ENCODE assay signal across 22 cellular contexts in the genomic region with DNA sequence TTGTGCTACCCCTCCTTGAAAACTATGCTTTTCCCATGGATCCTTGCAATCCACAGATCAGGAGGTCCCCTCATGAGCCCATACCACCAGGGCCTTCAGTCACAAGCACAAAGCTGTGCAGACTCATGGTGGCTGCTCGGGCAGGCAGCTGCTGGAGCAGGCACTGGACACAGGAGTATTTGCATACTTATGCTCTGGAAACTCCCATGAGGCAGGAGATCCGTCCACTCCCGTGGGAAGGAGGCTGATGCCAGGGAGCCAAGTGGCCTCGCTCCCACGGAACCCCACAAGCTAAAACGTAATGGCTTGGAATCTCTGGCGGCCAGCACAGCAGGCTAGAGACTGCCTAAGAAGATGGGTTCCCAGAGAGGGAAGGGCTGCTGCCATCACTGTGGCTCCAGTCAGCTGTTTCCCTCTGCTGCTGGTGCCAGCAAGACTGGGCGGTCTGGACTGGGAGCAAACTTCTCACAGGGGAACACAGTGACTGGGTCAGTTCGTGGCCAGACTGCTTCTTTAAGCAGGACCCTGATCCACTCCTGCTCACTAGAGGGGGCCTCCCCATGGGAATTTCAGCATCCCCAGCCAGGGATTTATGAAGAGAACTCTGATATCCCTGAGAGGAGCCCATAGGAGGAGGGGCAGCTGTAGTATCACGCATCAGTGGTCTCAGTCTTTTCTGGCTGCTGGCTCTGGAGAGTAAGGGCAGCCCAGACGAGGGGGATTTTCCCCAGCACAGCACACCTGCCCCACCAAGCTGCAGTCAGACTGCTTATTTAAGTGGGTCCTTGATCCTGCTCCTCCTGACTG.
"Had no signal": no experiment of that assay in that cellular context is flagged by ENCODE, and none has a peak within 500 bp of the region (broad histone marks: within the 10 kb centered on the region; RNA-seq: fewer than 3 reads in every experiment).

No MANE protein-coding gene starts in this region.

- H3K36me3 Mint-ChIP-seq: immature natural killer cell; memory B cell; stimulated activated memory B cell treated with anti-CD40 and anti-IgM and Interleukin-4, amounts not matched to agents 10 μg/mL and 1 μg/mL and 100 μg/mL, for 72 hours had no signal

- H3K9me3 Mint-ChIP-seq: memory B cell; stimulated activated memory B cell treated with anti-CD40 and anti-IgM and Interleukin-4, amounts not matched to agents 10 μg/mL and 1 μg/mL and 100 μg/mL, for 72 hours had no signal

- DNase-seq: activated B cell treated with CpG ODN at 0.5 μM for 24 hours; activated CD4-positive, alpha-beta T cell treated with anti-CD3 and anti-CD28 coated beads for 4 hours; activated CD4-positive, alpha-beta T cell treated with anti-CD3 and anti-CD28 coated beads, Interleukin-2, amount 50 U/mL, for 48 hours; activated CD8-positive, alpha-beta memory T cell treated with anti-CD3 and anti-CD28 coated beads, Interleukin-2, amount 50 U/mL, for 48 hours; activated naive CD4-positive, alpha-beta T cell treated with Interleukin-2 at 50 U/mL for 16 hours; activated T-cell treated with anti-CD3 and anti-CD28 coated beads, Interleukin-2, amount 50 U/mL, for 4 hours; effector CD4-positive, alpha-beta T cell; foreskin fibroblast; immature natural killer cell; left ventricle myocardium superior; sigmoid colon; stimulated activated CD4-positive, alpha-beta T cell treated with anti-CD3 and anti-CD28 coated beads, Interleukin-15, amount 100 ng/mL, for 24 hours; T1000; testis; trophoblast cell had no signal

- ATAC-seq: activated T-cell treated with anti-CD3 and anti-CD28 coated beads, Interleukin-2, amount 50 U/mL, for 4 hours; left ventricle myocardium superior; stimulated activated memory B cell treated with anti-CD40 and anti-IgM and Interleukin-4, amounts not matched to agents 10 μg/mL and 1 μg/mL and 100 μg/mL, for 72 hours had no signal

- H3K4me3 Mint-ChIP-seq: activated B cell treated with CpG ODN at 0.5 μM for 24 hours; activated T-cell treated with anti-CD3 and anti-CD28 coated beads, Interleukin-2, amount 50 U/mL, for 4 hours; dendritic cell treated with granulocyte-macrophage colony-stimulating factor and Interleukin-4, amounts not matched to agents 40 ng/mL and 50 ng/mL, for 4 days; immature natural killer cell; memory B cell; stimulated activated memory B cell treated with anti-CD40 and anti-IgM and Interleukin-4, amounts not matched to agents 10 μg/mL and 1 μg/mL and 100 μg/mL, for 72 hours; T-helper 1 cell treated with Interleukin-12 subunit alpha and Interleukin-12 subunit beta and Interleukin-4 antibody, amounts not matched to agents 30 μg/mL and 1 μg/mL, for 36 hours had no signal

- H3K27me3 Mint-ChIP-seq: activated B cell treated with CpG ODN at 0.5 μM for 24 hours; dendritic cell treated with granulocyte-macrophage colony-stimulating factor and Interleukin-4, amounts not matched to agents 40 ng/mL and 50 ng/mL, for 4 days; memory B cell; stimulated activated memory B cell treated with anti-CD40 and anti-IgM and Interleukin-4, amounts not matched to agents 10 μg/mL and 1 μg/mL and 100 μg/mL, for 72 hours had no signal

- H3K27me3 ChIP-seq: cardiac muscle cell, sigmoid colon, testis, vagina had no signal

- H3K9me3 ChIP-seq: sigmoid colon, testis, vagina had no signal

- H3K36me3 ChIP-seq: cardiac muscle cell, sigmoid colon, vagina had no signal

- H3K27ac ChIP-seq: cardiac muscle cell, sigmoid colon, testis, vagina had no signal

- H3K4me1 ChIP-seq: sigmoid colon, testis, vagina had no signal

- H3K4me1 Mint-ChIP-seq: activated B cell treated with CpG ODN at 0.5 μM for 24 hours; immature natural killer cell; memory B cell; stimulated activated memory B cell treated with anti-CD40 and anti-IgM and Interleukin-4, amounts not matched to agents 10 μg/mL and 1 μg/mL and 100 μg/mL, for 72 hours had no signal

- H3K4me2 ChIP-seq: smooth muscle cell had no signal

- H3K4me3 ChIP-seq: cardiac muscle cell, sigmoid colon, smooth muscle cell, testis, vagina had no signal

- H3K27ac Mint-ChIP-seq: activated B cell treated with CpG ODN at 0.5 μM for 24 hours; dendritic cell treated with granulocyte-macrophage colony-stimulating factor and Interleukin-4, amounts not matched to agents 40 ng/mL and 50 ng/mL, for 4 days; immature natural killer cell; memory B cell; stimulated activated memory B cell treated with anti-CD40 and anti-IgM and Interleukin-4, amounts not matched to agents 10 μg/mL and 1 μg/mL and 100 μg/mL, for 72 hours; T-helper 1 cell treated with Interleukin-12 subunit alpha and Interleukin-12 subunit beta and Interleukin-4 antibody, amounts not matched to agents 30 μg/mL and 1 μg/mL, for 36 hours had no signal
